13 cellular contexts compared by ENCODE assay signal in the genomic region with DNA sequence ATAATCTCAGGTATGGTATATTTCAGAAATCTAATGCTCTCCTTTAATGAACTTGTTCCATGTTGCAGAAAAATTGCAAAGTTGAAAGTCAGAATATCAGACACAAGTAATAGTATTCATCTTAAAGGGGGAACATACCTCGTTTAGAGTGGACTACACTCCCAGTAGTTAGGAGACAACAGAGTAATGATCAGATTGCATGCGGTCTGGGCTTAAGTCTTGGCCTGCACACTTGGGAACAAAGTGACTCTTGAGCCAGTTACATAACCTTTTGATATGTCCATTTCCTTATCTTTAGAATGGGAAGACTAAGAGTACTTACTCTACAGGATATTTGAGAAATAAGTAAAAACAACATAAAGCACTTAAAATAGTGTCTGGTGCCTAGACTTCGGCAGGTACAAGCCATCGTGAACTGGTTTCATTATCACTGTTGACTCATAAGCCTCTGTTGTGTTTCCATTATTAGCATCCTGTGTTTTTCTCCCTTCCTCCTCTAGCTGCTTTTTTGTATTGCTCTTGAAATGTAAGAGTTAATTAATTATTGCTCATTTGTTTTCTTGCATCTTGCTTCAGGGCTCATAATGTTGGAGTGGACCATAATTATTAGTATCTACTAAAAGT. TPM values are rescaled to one million over a fixed set of nuclear protein-coding genes. Genes with fewer than 3 reads are reported as not detected.
DNase-seq lines count a peak whose midpoint lies in the region; ATAC-seq and TF ChIP-seq lines count a peak whose summit lies in the region.
"Had no signal": no experiment of that assay in that cellular context is flagged by ENCODE, and none has a peak within 500 bp of the region (broad histone marks: within the 10 kb centered on the region; RNA-seq: fewer than 3 reads in every experiment).

No MANE protein-coding gene starts in this region.

- no peak overlapping the region for H3K4me3 ChIP-seq in H7 (ENCODE audit: insufficient read depth, low read depth, low read length)
- H3K4me3 ChIP-seq: lower lobe of right lung had no signal

- H3K27me3 ChIP-seq in H7 (ENCODE audit: control insufficient read depth, insufficient read depth, low read length): no peaks in the 10 kb centered on the region

- peak; percentile 42 for DNase-seq in GM20000 (ENCODE audit: low spot score)
- DNase-seq in dermis blood vessel endothelial cell: peak; percentile 35
- DNase-seq in UCSD-AML1 (lab: John Stamatoyannopoulos, UW; ENCODE audit: unreplicated experiment): no peak
- no peak for DNase-seq in H7
- DNase-seq in NCI-H1930 (lab: John Stamatoyannopoulos, UW): no peak
- DNase-seq in cerebellar cortex (ENCODE audit: low spot score): no peak
- DNase-seq: erythroblast; GF-D8; KG1; lower lobe of right lung; stimulated activated CD4-positive, alpha-beta T cell treated with anti-CD3 and anti-CD28 coated beads, Interleukin-15, amount 100 ng/mL, for 24 hours had no signal

- H3K36me3 ChIP-seq in H7 (replicated peaks; ENCODE audit: control insufficient read depth, insufficient read depth, low read length): peaks cover 5% of the 10 kb centered on the region

- TF ChIP-seq CTCF in GM20000 (IDR thresholded peaks at IDR 0.05; ENCODE audit: extremely low read depth, missing control alignments): no peak

- ATAC-seq in GM18508 (IDR thresholded peaks at IDR 0.05; ENCODE audit: insufficient read depth, unreplicated experiment) (peak; percentile 43), HG03103 (IDR thresholded peaks at IDR 0.05; ENCODE audit: low read depth, unreplicated experiment) (peak; percentile 88)

RNA-seq across cellular contexts. Expression of a gene that starts 53.0 kb away (rescaled TPM):
- 37.8 and 44.6 TPM in 2 replicates for total RNA-seq in dermis blood vessel endothelial cell
- 18.3 and 27.6 TPM in 2 replicates for total RNA-seq in H7 (2014; rRNA removed; shearing (Covaris generic))

Comparison
In these comparisons a context has a peak if more than half of its experiments do, and no peak if none do; other contexts are left out.
1. DNase-seq: peak in GM20000 (single experiment) and dermis blood vessel endothelial cell (single experiment); none in UCSD-AML1 (single experiment), H7 (single experiment), NCI-H1930 (0 of 2) and cerebellar cortex (single experiment).